Comparison of ENCODE assay signal across 8 cellular contexts in genomic region chr21:36504067-36505058, GRCh38. TPM values are rescaled to one million over a fixed set of nuclear protein-coding genes. Genes with fewer than 3 reads are reported as not detected.
DNase-seq lines count a peak whose midpoint lies in the region; ATAC-seq and TF ChIP-seq lines count a peak whose summit lies in the region.

No MANE protein-coding gene starts in this region.

- no peaks in the 10 kb centered on the region for H3K36me3 ChIP-seq in BE2C
- H3K36me3 ChIP-seq in adipocyte (ENCODE audit: control insufficient read depth, insufficient read depth, low read length, severe bottlenecking) = no peaks in the 10 kb centered on the region

- H3K27me3 ChIP-seq in BE2C = peaks cover 16% of the 10 kb centered on the region
- H3K27me3 ChIP-seq in adipocyte (replicated peaks; ENCODE audit: control insufficient read depth, insufficient read depth, low read length) = peaks cover 11% of the 10 kb centered on the region

- DNase-seq in BE2C (peak; percentile 39), GM13976 (ENCODE audit: low spot score) (no peak), NCI-H748 treated with DMSO at 0.1 percent for 48 hours (lab: John Stamatoyannopoulos, UW) (peak; percentile 8), adipocyte (ENCODE audit: low read depth) (peak; percentile 85), iPS DF 4.7 (ENCODE audit: extremely low read depth, low spot score) (peak; percentile 11)
- DNase-seq in stimulated activated CD4-positive, alpha-beta T cell treated with anti-CD3 and anti-CD28 coated beads, Interleukin-1b, Interleukin-23, amount 100 ng/mL, for 48 hours = peak; percentile 20

- peak; percentile 92 for TF ChIP-seq CTCF in BE2C (IDR thresholded peaks at IDR 0.05; ENCODE audit: low read depth, low read length)
- peak; percentile 70 for TF ChIP-seq CTCF in GM13976 (IDR thresholded peaks at IDR 0.05; ENCODE audit: borderline replicate concordance, control extremely low read depth, extremely low read depth, insufficient read depth, missing control alignments)

- H3K9ac ChIP-seq in adipocyte (ENCODE audit: low read length) = no peak overlapping the region

- ATAC-seq in GM21423 (IDR thresholded peaks at IDR 0.05; ENCODE audit: unreplicated experiment) (no peak), GM19452 (IDR thresholded peaks at IDR 0.05; ENCODE audit: unreplicated experiment) (no peak)

- H3K9me3 ChIP-seq in BE2C = no peaks in the 10 kb centered on the region
- no peaks in the 10 kb centered on the region for H3K9me3 ChIP-seq in adipocyte (ENCODE audit: control insufficient read depth, low read length)

- in situ Hi-C loops in GM13976 (cut with MboI; ENCODE audit: low sequenced_read_pairs, unreplicated experiment) = loop anchor here (5.0 kb wide), 1 partner anchor 43 kb away; no protein-coding TSS in a partner anchor

- no peak overlapping the region for H3K4me3 ChIP-seq in BE2C (ENCODE audit: low read depth, low read length)
- no peak overlapping the region for H3K4me3 ChIP-seq in adipocyte (ENCODE audit: low read length)

- H3K4me1 ChIP-seq in BE2C (no peaks in the 10 kb centered on the region), adipocyte (ENCODE audit: control insufficient read depth, insufficient read depth, low read length) (peaks cover 13% of the 10 kb centered on the region)

RNA-seq across cellular contexts. Expression of gene CLDN14, which starts 24.4 kb away (rescaled TPM):
- not detected for polyA plus RNA-seq in BE2C (2012; ENCODE audit: insufficient read depth, insufficient read length, low read depth)
